20 cellular contexts compared by ENCODE assay signal in genomic region chr12:82862876-82863649, GRCh38.
DNase-seq lines count a peak whose midpoint lies in the region; ATAC-seq and TF ChIP-seq lines count a peak whose summit lies in the region.
"Had no signal": no experiment of that assay in that cellular context is flagged by ENCODE, and none has a peak within 500 bp of the region (broad histone marks: within the 10 kb centered on the region; RNA-seq: fewer than 3 reads in every experiment).

No MANE protein-coding gene starts in this region.

- H3K27me3 ChIP-seq in dorsolateral prefrontal cortex: no peaks in the 10 kb centered on the region
- H3K27me3 ChIP-seq: BE2C, Peyer's patch had no signal

- DNase-seq in NCI-H1105 treated with DMSO at 0.1 percent for 48 hours (lab: John Stamatoyannopoulos, UW): peak; percentile 29
- no peak for DNase-seq in NCI-H1105 (lab: John Stamatoyannopoulos, UW)
- DNase-seq in NCI-H69 (lab: John Stamatoyannopoulos, UW): peak; percentile 28
- no peak for DNase-seq in dorsolateral prefrontal cortex
- DNase-seq in Right ventricle myocardium inferior (ENCODE audit: missing footprints): no peak
- DNase-seq in activated CD4-positive, alpha-beta T cell treated with anti-CD3 and anti-CD28 coated beads, Interleukin-2, amount 50 U/mL, for 1 hour: no peak
- DNase-seq: 8988T; BE2C; CD4-positive, alpha-beta memory T cell; DMS79 treated with DMSO at 0.1 percent for 48 hours; KG1; NCI-H1694; NCI-H2107; Peyer's patch; Right ventricle myocardium superior had no signal

- H3K27ac ChIP-seq in dorsolateral prefrontal cortex: peak overlapping the region in 48 of 59 donors; percentile 0 to 77 (median 45)
- peak overlapping the region; percentile 30 for H3K27ac ChIP-seq in temporal lobe (ENCODE audit: low read depth, low read length)
- H3K27ac ChIP-seq: GM23248, Peyer's patch had no signal

- no peak for ATAC-seq in GM21423 (IDR thresholded peaks at IDR 0.05; ENCODE audit: unreplicated experiment)
- ATAC-seq in Right ventricle myocardium inferior: no peak
- ATAC-seq: HCT116, HepG2 had no signal

- intact Hi-C loops in dorsolateral prefrontal cortex (cut with DNase I): no loop called here
- intact Hi-C loops in Right ventricle myocardium inferior (cut with DNase I): no loop called here

- TF ChIP-seq CTCF in dorsolateral prefrontal cortex (IDR thresholded peaks at IDR 0.05 in 54 of 56, conservative IDR thresholded peaks at IDR 0.05 in 2 of 56; ENCODE audit: low read depth in 1 of 56, partially characterized antibody in 56 of 56): no peak

- peak overlapping the region in 1 of 59 donors; percentile 17 for H3K4me3 ChIP-seq in dorsolateral prefrontal cortex
- H3K4me3 ChIP-seq: GM23248, Peyer's patch had no signal

Comparison
In these comparisons a context has a peak if more than half of its experiments do, and no peak if none do; other contexts are left out.
1. DNase-seq: peak in NCI-H1105 treated with DMSO at 0.1 percent for 48 hours (single experiment) and NCI-H69 (single experiment); none in NCI-H1105 (single experiment), dorsolateral prefrontal cortex (0 of 10), Right ventricle myocardium inferior (single experiment) and activated CD4-positive, alpha-beta T cell treated with anti-CD3 and anti-CD28 coated beads, Interleukin-2, amount 50 U/mL, for 1 hour (single experiment).